Comparison of ENCODE assay signal across 8 cellular contexts in genomic region chr17:67379251-67379630, GRCh38. TPM values are rescaled to one million over a fixed set of nuclear protein-coding genes. Genes with fewer than 3 reads are reported as not detected.
DNase-seq lines count a peak whose midpoint lies in the region; ATAC-seq and TF ChIP-seq lines count a peak whose summit lies in the region.

No MANE protein-coding gene starts in this region.

- in situ Hi-C loops in gastrocnemius medialis (cut with MboI; ENCODE audit: low sequenced_read_pairs in 4 of 4), result loop anchor here in 2 of 4 donors (5.0 to 10.0 kb wide), 4 partner anchors 93 to 308 kb away; no protein-coding TSS in a partner anchor
- in situ Hi-C loops in KBM-7 (cut with MboI; ENCODE audit: low pct_unique_long_range_greater_than_20kb, low sequenced_read_pairs), result no loop called here

- no peaks in the 10 kb centered on the region for H3K9me3 ChIP-seq in gastrocnemius medialis

- peak overlapping the region; percentile 86 for H3K4me3 Mint-ChIP-seq in T-helper 2 cell treated with Interferon-gamma antibody and Interleukin-4, amounts not matched to agents 5 μg/mL and 100 μg/mL, for 36 hours

- ATAC-seq in foreskin keratinocyte (no peak), gastrocnemius medialis (no peak), GM18909 (IDR thresholded peaks at IDR 0.05; ENCODE audit: poor library complexity, unreplicated experiment) (no peak)

- H3K4me3 ChIP-seq in GM12865 (ENCODE audit: low read depth, low read length) (peak overlapping the region; percentile 63), gastrocnemius medialis (peak overlapping the region; percentile 59 to 85 (median 78))

- H3K27me3 Mint-ChIP-seq in T-helper 2 cell treated with Interferon-gamma antibody and Interleukin-4, amounts not matched to agents 5 μg/mL and 100 μg/mL, for 36 hours (ENCODE audit: low read depth), result peaks cover 25% of the 10 kb centered on the region

- H3K9me3 Mint-ChIP-seq in T-helper 2 cell treated with Interferon-gamma antibody and Interleukin-4, amounts not matched to agents 5 μg/mL and 100 μg/mL, for 36 hours, result no peaks in the 10 kb centered on the region

- peak overlapping the region; percentile 88 for H3K27ac ChIP-seq in foreskin keratinocyte
- H3K27ac ChIP-seq in gastrocnemius medialis, result peak overlapping the region; percentile 79 to 94 (median 84)

- no peaks in the 10 kb centered on the region for H3K36me3 ChIP-seq in gastrocnemius medialis

- TF ChIP-seq CTCF in GM12865 (IDR thresholded peaks at IDR 0.05; ENCODE audit: insufficient read depth, low read depth, low read length, missing control alignments) (no peak), foreskin keratinocyte (conservative IDR thresholded peaks at IDR 0.05) (no peak), gastrocnemius medialis (IDR thresholded peaks at IDR 0.05 in 4 of 5, conservative IDR thresholded peaks at IDR 0.05 in 1 of 5) (no peak)

- H3K27me3 ChIP-seq in foreskin keratinocyte (no peaks in the 10 kb centered on the region), gastrocnemius medialis (no peaks in the 10 kb centered on the region)

- DNase-seq in GM12865 (ENCODE audit: low read depth) (no peak), foreskin keratinocyte (no peak), gastrocnemius medialis (no peak), KBM-7 (no peak), NCI-H1092 treated with DMSO at 0.1 percent for 48 hours (lab: John Stamatoyannopoulos, UW) (no peak)
- no peak for DNase-seq in T-helper 2 cell treated with Interferon-gamma antibody and Interleukin-4, amounts not matched to agents 5 μg/mL and 100 μg/mL, for 36 hours (ENCODE audit: low spot score)
- DNase-seq in activated CD4-positive, alpha-beta T cell treated with anti-CD3 and anti-CD28 coated beads for 1 hour, result no peak

- peaks cover 10% of the 10 kb centered on the region for H3K36me3 Mint-ChIP-seq in T-helper 2 cell treated with Interferon-gamma antibody and Interleukin-4, amounts not matched to agents 5 μg/mL and 100 μg/mL, for 36 hours (ENCODE audit: low read depth)

- intact Hi-C loops in gastrocnemius medialis (cut with DNase I; ENCODE audit: low total_unique reads), result loop anchor here (5.0 kb wide), 1 partner anchor 113 kb away; no protein-coding TSS in a partner anchor

- H3K27ac Mint-ChIP-seq in T-helper 2 cell treated with Interferon-gamma antibody and Interleukin-4, amounts not matched to agents 5 μg/mL and 100 μg/mL, for 36 hours, result peak overlapping the region; percentile 86

- peaks cover 25% of the 10 kb centered on the region for H3K4me1 Mint-ChIP-seq in T-helper 2 cell treated with Interferon-gamma antibody and Interleukin-4, amounts not matched to agents 5 μg/mL and 100 μg/mL, for 36 hours (ENCODE audit: low read depth)

- H3K4me1 ChIP-seq in foreskin keratinocyte (peaks cover 6% of the 10 kb centered on the region), gastrocnemius medialis (peaks cover 6 to 9% of the 10 kb centered on the region in 2 donors)

- no peak for TF ChIP-seq POLR2A in gastrocnemius medialis (IDR thresholded peaks at IDR 0.05)

RNA-seq across cellular contexts. Expression of gene PITPNC1, which starts 2.2 kb away (rescaled TPM):
- total RNA-seq in foreskin keratinocyte (58.4 and 64.8 TPM in 2 replicates), gastrocnemius medialis (1 to 10 TPM; 2.3 to 8.6 (median 4.3) TPM)
- polyA plus RNA-seq in foreskin keratinocyte, result 56.4 and 57.3 TPM in 2 replicates

RNA-seq across cellular contexts. Expression of gene PSMD12, which starts 12.9 kb away (rescaled TPM):
- 55.1 and 66.5 TPM in 2 replicates for total RNA-seq in foreskin keratinocyte
- 39.9 and 50.6 TPM in 2 replicates for polyA plus RNA-seq in foreskin keratinocyte
- 10 to 100 TPM; 52.0 to 89.6 (median 69.9) TPM for total RNA-seq in gastrocnemius medialis
